In the genomic region with DNA sequence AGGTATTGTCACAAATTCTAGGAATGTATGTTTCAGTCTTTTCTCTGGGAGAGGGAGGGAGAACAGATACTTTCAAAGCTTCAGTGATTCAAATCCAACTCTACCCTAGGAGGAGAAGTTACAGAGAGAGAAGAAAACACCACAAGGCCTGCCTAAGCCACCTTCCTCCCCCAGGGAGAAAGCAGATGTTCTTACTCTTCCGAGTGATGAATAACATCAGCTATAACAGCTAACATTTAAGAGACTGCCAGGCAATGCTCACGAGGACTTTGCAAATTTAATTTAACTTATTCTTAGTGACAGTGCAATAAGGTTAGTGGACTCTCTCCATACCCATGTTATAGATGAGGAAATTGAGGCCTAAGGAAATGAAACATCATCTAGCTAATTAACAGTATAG, we compare ENCODE assay signal across 37 cellular contexts. TPM values are rescaled to one million over a fixed set of nuclear protein-coding genes. Genes with fewer than 3 reads are reported as not detected.
"Had no signal": no experiment of that assay in that cellular context is flagged by ENCODE, and none has a peak within 500 bp of the region (broad histone marks: within the 10 kb centered on the region; RNA-seq: fewer than 3 reads in every experiment).

No MANE protein-coding gene starts in this region.

- H3K4me1 Mint-ChIP-seq: activated CD8-positive, alpha-beta memory T cell treated with anti-CD3 and anti-CD28 coated beads, Interleukin-2, amount 10 ng/mL, durations not matched to agents 7 days and 5 days; activated naive CD4-positive, alpha-beta T cell treated with anti-CD3 and anti-CD28 coated beads, Interleukin-2, amount 50 U/mL, for 24 hours had no signal

- H3K9me3 ChIP-seq: adrenal gland, breast epithelium, colonic mucosa, gastrocnemius medialis had no signal

- H3K27me3 ChIP-seq: adrenal gland, breast epithelium, cardiac muscle cell, colonic mucosa, gastrocnemius medialis had no signal

- H3K36me3 ChIP-seq: adrenal gland, breast epithelium, cardiac muscle cell, colonic mucosa, gastrocnemius medialis had no signal

- H3K4me3 Mint-ChIP-seq: activated CD8-positive, alpha-beta memory T cell treated with anti-CD3 and anti-CD28 coated beads, Interleukin-2, amount 10 ng/mL, durations not matched to agents 7 days and 5 days; activated CD8-positive, alpha-beta T cell treated with anti-CD3 and anti-CD28 coated beads for 36 hours; activated naive CD4-positive, alpha-beta T cell treated with anti-CD3 and anti-CD28 coated beads for 36 hours; activated naive CD4-positive, alpha-beta T cell treated with anti-CD3 and anti-CD28 coated beads, Interleukin-2, amount 50 U/mL, for 24 hours; activated naive CD8-positive, alpha-beta T cell treated with anti-CD3 and anti-CD28 coated beads for 36 hours; activated naive CD8-positive, alpha-beta T cell treated with anti-CD3 and anti-CD28 coated beads, Interleukin-2, amount 50 U/mL, for 24 hours; activated T-helper 1 cell treated with anti-CD3 and anti-CD28 coated beads, Interleukin-12 subunit alpha, Interleukin-12 subunit beta, Interleukin-2, Interleukin-4 antibody, amounts not matched to agents 30 ng/mL and 10 ng/mL and 1 ng/mL, durations not matched to agents 14 hours and 24 hours and 36 hours; brain; endodermal cell had no signal

- H3K36me3 Mint-ChIP-seq: activated CD8-positive, alpha-beta memory T cell treated with anti-CD3 and anti-CD28 coated beads, Interleukin-2, amount 10 ng/mL, durations not matched to agents 7 days and 5 days; brain had no signal

- H3K27me3 Mint-ChIP-seq: activated naive CD4-positive, alpha-beta T cell treated with anti-CD3 and anti-CD28 coated beads, Interleukin-2, amount 50 U/mL, for 24 hours; activated naive CD8-positive, alpha-beta T cell treated with anti-CD3 and anti-CD28 coated beads for 36 hours; activated naive CD8-positive, alpha-beta T cell treated with anti-CD3 and anti-CD28 coated beads, Interleukin-2, amount 50 U/mL, for 24 hours; brain had no signal

- DNase-seq: activated CD4-positive, alpha-beta T cell treated with anti-CD3 and anti-CD28 coated beads for 4 hours; activated CD4-positive, alpha-beta T cell treated with anti-CD3 and anti-CD28 coated beads, Interleukin-2, amount 50 U/mL, for 1 hour; activated CD4-positive, alpha-beta T cell treated with anti-CD3 and anti-CD28 coated beads, Interleukin-2, amount 50 U/mL, for 48 hours; activated CD4-positive, CD25-positive, alpha-beta regulatory T cell; activated CD4-positive, CD25-positive, alpha-beta regulatory T cell treated with anti-CD3 and anti-CD28 coated beads, Interleukin-2, amount 50 U/mL, for 72 hours; activated CD8-positive, alpha-beta memory T cell treated with anti-CD3 and anti-CD28 coated beads, Interleukin-2, amount 10 ng/mL, durations not matched to agents 7 days and 5 days; activated CD8-positive, alpha-beta memory T cell treated with anti-CD3 and anti-CD28 coated beads, Interleukin-2, amount 50 U/mL, for 4 hours; activated CD8-positive, alpha-beta T cell treated with anti-CD3 and anti-CD28 coated beads for 36 hours; activated effector memory CD4-positive, alpha-beta T cell treated with anti-CD3 and anti-CD28 coated beads, Interleukin-2, amount 50 U/mL, for 16 hours; activated naive CD4-positive, alpha-beta T cell treated with anti-CD3 and anti-CD28 coated beads for 36 hours; activated naive CD8-positive, alpha-beta T cell treated with anti-CD3 and anti-CD28 coated beads for 36 hours; activated naive CD8-positive, alpha-beta T cell treated with anti-CD3 and anti-CD28 coated beads, Interleukin-2, amount 50 U/mL, for 24 hours; activated T-cell treated with anti-CD3 and anti-CD28 coated beads, Interleukin-2, amount 50 U/mL, for 1 hour; activated T-cell treated with anti-CD3 and anti-CD28 coated beads, Interleukin-2, amount 50 U/mL, for 48 hours; amygdala; aorta; central memory CD4-positive, alpha-beta T cell; cerebellar nuclear complex; colonic mucosa; effector memory CD4-positive, alpha-beta T cell; endodermal cell; head of caudate nucleus; T-helper 2 cell had no signal

- H3K27ac ChIP-seq: adrenal gland, breast epithelium, cardiac muscle cell, colonic mucosa had no signal

- H3K9me3 Mint-ChIP-seq: activated CD8-positive, alpha-beta T cell treated with anti-CD3 and anti-CD28 coated beads for 36 hours; activated naive CD4-positive, alpha-beta T cell treated with anti-CD3 and anti-CD28 coated beads for 36 hours; activated naive CD4-positive, alpha-beta T cell treated with anti-CD3 and anti-CD28 coated beads, Interleukin-2, amount 50 U/mL, for 24 hours; activated naive CD8-positive, alpha-beta T cell treated with anti-CD3 and anti-CD28 coated beads for 36 hours; activated naive CD8-positive, alpha-beta T cell treated with anti-CD3 and anti-CD28 coated beads, Interleukin-2, amount 50 U/mL, for 24 hours; activated T-helper 1 cell treated with anti-CD3 and anti-CD28 coated beads, Interleukin-12 subunit alpha, Interleukin-12 subunit beta, Interleukin-2, Interleukin-4 antibody, amounts not matched to agents 30 ng/mL and 10 ng/mL and 1 ng/mL, durations not matched to agents 14 hours and 24 hours and 36 hours; activated T-helper 2 cell treated with anti-CD3 and anti-CD28 coated beads, Interferon-gamma antibody, Interleukin-2, Interleukin-4, amounts not matched to agents 10 μg/mL and 5 μg/mL and 100 μg/mL, durations not matched to agents 14 hours and 24 hours and 36 hours; brain; endodermal cell had no signal

- H3K4me3 ChIP-seq: adrenal gland, breast epithelium, cardiac muscle cell, colonic mucosa, gastrocnemius medialis had no signal

- H3K4me1 ChIP-seq: breast epithelium, colonic mucosa had no signal

- H3K27ac Mint-ChIP-seq: activated CD8-positive, alpha-beta memory T cell treated with anti-CD3 and anti-CD28 coated beads, Interleukin-2, amount 10 ng/mL, durations not matched to agents 7 days and 5 days; activated CD8-positive, alpha-beta T cell treated with anti-CD3 and anti-CD28 coated beads for 36 hours; activated naive CD4-positive, alpha-beta T cell treated with anti-CD3 and anti-CD28 coated beads, Interleukin-2, amount 50 U/mL, for 24 hours; activated naive CD8-positive, alpha-beta T cell treated with anti-CD3 and anti-CD28 coated beads for 36 hours; activated naive CD8-positive, alpha-beta T cell treated with anti-CD3 and anti-CD28 coated beads, Interleukin-2, amount 50 U/mL, for 24 hours; activated T-helper 1 cell treated with anti-CD3 and anti-CD28 coated beads, Interleukin-12 subunit alpha, Interleukin-12 subunit beta, Interleukin-2, Interleukin-4 antibody, amounts not matched to agents 30 ng/mL and 10 ng/mL and 1 ng/mL, durations not matched to agents 14 hours and 24 hours and 36 hours; activated T-helper 2 cell treated with anti-CD3 and anti-CD28 coated beads, Interferon-gamma antibody, Interleukin-2, Interleukin-4, amounts not matched to agents 10 μg/mL and 5 μg/mL and 100 μg/mL, durations not matched to agents 14 hours and 24 hours and 36 hours; brain; endodermal cell had no signal

- ATAC-seq: activated CD8-positive, alpha-beta memory T cell treated with anti-CD3 and anti-CD28 coated beads, Interleukin-2, amount 10 ng/mL, durations not matched to agents 7 days and 5 days; activated CD8-positive, alpha-beta T cell treated with anti-CD3 and anti-CD28 coated beads for 36 hours; activated naive CD8-positive, alpha-beta T cell treated with anti-CD3 and anti-CD28 coated beads, Interleukin-2, amount 50 U/mL, for 24 hours; esophagus mucosa had no signal

RNA-seq across cellular contexts. Expression of gene TAS2R41, which starts 36.8 kb away (rescaled TPM):
- total RNA-seq: activated CD8-positive, alpha-beta memory T cell treated with anti-CD3 and anti-CD28 coated beads for 36 hours; activated CD8-positive, alpha-beta memory T cell treated with anti-CD3 and anti-CD28 coated beads, Interleukin-2, amount 10 ng/mL, durations not matched to agents 7 days and 5 days; activated CD8-positive, alpha-beta T cell treated with anti-CD3 and anti-CD28 coated beads for 36 hours; activated naive CD4-positive, alpha-beta T cell treated with anti-CD3 and anti-CD28 coated beads for 36 hours; activated naive CD8-positive, alpha-beta T cell treated with anti-CD3 and anti-CD28 coated beads for 36 hours; activated T-helper 1 cell treated with anti-CD3 and anti-CD28 coated beads, Interleukin-12 subunit alpha, Interleukin-12 subunit beta, Interleukin-2, Interleukin-4 antibody, amounts not matched to agents 30 ng/mL and 10 ng/mL and 1 ng/mL, durations not matched to agents 14 hours and 24 hours and 36 hours; activated T-helper 2 cell treated with anti-CD3 and anti-CD28 coated beads, Interferon-gamma antibody, Interleukin-2, Interleukin-4, amounts not matched to agents 10 μg/mL and 5 μg/mL and 100 μg/mL, durations not matched to agents 14 hours and 24 hours and 36 hours; cardiac muscle cell; colonic mucosa; dermis microvascular lymphatic vessel endothelial cell; epithelial cell of proximal tubule; esophagus mucosa; gastrocnemius medialis; glomerular endothelial cell; T-helper 1 cell treated with Interleukin-12 subunit alpha and Interleukin-12 subunit beta and Interleukin-4 antibody, amounts not matched to agents 30 ng/mL and 1 ng/mL, for 36 hours had no signal
- polyA plus RNA-seq: adrenal gland, aorta, cardiac muscle cell had no signal

RNA-seq across cellular contexts. Expression of gene CTAGE15, which starts 57.1 kb away (rescaled TPM):
- total RNA-seq: activated CD8-positive, alpha-beta memory T cell treated with anti-CD3 and anti-CD28 coated beads, Interleukin-2, amount 10 ng/mL, durations not matched to agents 7 days and 5 days; activated naive CD4-positive, alpha-beta T cell treated with anti-CD3 and anti-CD28 coated beads for 36 hours; adrenal gland; gastrocnemius medialis; glomerular endothelial cell had no signal
- polyA plus RNA-seq: aorta, cardiac muscle cell had no signal
